Comparison of ENCODE assay signal across 11 cellular contexts in genomic region chr7:36116347-36117200, GRCh38. TPM values are rescaled to one million over a fixed set of nuclear protein-coding genes. Genes with fewer than 3 reads are reported as not detected.
A peak's percentile ranks its signal among the peaks of the same experiment; 100 is the strongest.
DNase-seq lines count a peak whose midpoint lies in the region; ATAC-seq, FAIRE-seq and TF ChIP-seq lines count a peak whose summit lies in the region.
"Had no signal": no experiment of that assay in that cellular context is flagged by ENCODE, and none has a peak within 500 bp of the region (broad histone marks: within the 10 kb centered on the region; RNA-seq: fewer than 3 reads in every experiment).

No MANE protein-coding gene starts in this region.

- H3K9me3 Mint-ChIP-seq in CD14-positive monocyte (peaks cover 0 to 3% (median 0%) of the 10 kb centered on the region in 7 donors), neural progenitor cell (no peaks in the 10 kb centered on the region), Caco-2 (ENCODE audit: unreplicated experiment) (peaks cover 9% of the 10 kb centered on the region)

- peak; percentile 43 for FAIRE-seq in bronchial epithelial cell (lab: Jason Lieb, UNC)
- FAIRE-seq: G401.6 had no signal

- no peak overlapping the region for H3K27ac ChIP-seq in neural progenitor cell
- H3K27ac ChIP-seq: SJCRH30 had no signal

- H3K27me3 ChIP-seq in bronchial epithelial cell (ENCODE audit: control insufficient read depth, insufficient read depth, low read length) = no peaks in the 10 kb centered on the region
- H3K27me3 ChIP-seq in neural progenitor cell = no peaks in the 10 kb centered on the region
- H3K27me3 ChIP-seq in Caco-2 (replicated peaks; ENCODE audit: control insufficient read depth, insufficient read depth, low read length) = no peaks in the 10 kb centered on the region

- no peak for DNase-seq in CD14-positive monocyte (ENCODE audit: low spot score)
- DNase-seq in LoVo (ENCODE audit: low spot score) = peak; percentile 55
- DNase-seq in bronchial epithelial cell (ENCODE audit: low read depth) = peak; percentile 76
- DNase-seq in neural progenitor cell (ENCODE audit: low spot score) = no peak
- no peak for DNase-seq in DMS53 (lab: John Stamatoyannopoulos, UW)
- no peak for DNase-seq in activated T-cell treated with anti-CD3 and anti-CD28 coated beads, Interleukin-2, amount 50 U/mL, for 1 hour
- DNase-seq in Caco-2 = no peak
- DNase-seq: NCI-H1048, SJCRH30 had no signal

- peaks cover 63% of the 10 kb centered on the region for H3K4me1 Mint-ChIP-seq in CD14-positive monocyte
- no peaks in the 10 kb centered on the region for H3K4me1 Mint-ChIP-seq in neural progenitor cell
- H3K4me1 Mint-ChIP-seq in Caco-2 (ENCODE audit: low read depth, unreplicated experiment) = peaks cover 6% of the 10 kb centered on the region

- no peaks in the 10 kb centered on the region for H4K20me1 ChIP-seq in neural progenitor cell (ENCODE audit: low read depth)

- intact Hi-C loops in CD14-positive monocyte (cut with micrococcal nuclease) = loop anchor here (5.0 to 10.0 kb wide), 4 partner anchors 36 to 176 kb away; partner anchors contain the start of gene EEPD1 (in 1 of the 2)
- intact Hi-C loops in Caco-2 (cut with micrococcal nuclease; ENCODE audit: unreplicated experiment) = no loop called here

- no peak overlapping the region for H2AFZ ChIP-seq in neural progenitor cell (replicated peaks)

- H3K4me2 ChIP-seq in neural progenitor cell = no peak overlapping the region

- no TSS peak for BruUV-seq in Caco-2 (replicated peaks; lab: Mats Ljungman, UMichigan)

- ATAC-seq in HG02588 (IDR thresholded peaks at IDR 0.05; ENCODE audit: unreplicated experiment) = no peak

- H3K36me3 Mint-ChIP-seq in CD14-positive monocyte (peaks cover 4 to 7% of the 10 kb centered on the region in 2 donors), neural progenitor cell (no peaks in the 10 kb centered on the region), Caco-2 (ENCODE audit: insufficient read depth, unreplicated experiment) (no peaks in the 10 kb centered on the region)

- peak overlapping the region in 6 of 7 donors; percentile 38 to 84 (median 63) for H3K27ac Mint-ChIP-seq in CD14-positive monocyte
- peak overlapping the region; percentile 11 for H3K27ac Mint-ChIP-seq in neural progenitor cell
- H3K27ac Mint-ChIP-seq in Caco-2 (ENCODE audit: unreplicated experiment) = no peak overlapping the region

- no peaks in the 10 kb centered on the region for H3K79me2 ChIP-seq in neural progenitor cell (ENCODE audit: low read depth)

- H3F3A ChIP-seq in neural progenitor cell (ENCODE audit: low read depth) = no peaks in the 10 kb centered on the region

- POLR2A ChIA-PET in Caco-2 (lab: Charles Lee) = no interaction called here

- CTCF ChIA-PET in Caco-2 (lab: Charles Lee) = no interaction called here

- H3K9me3 ChIP-seq in neural progenitor cell (ENCODE audit: low read depth) (no peaks in the 10 kb centered on the region), Caco-2 (no peaks in the 10 kb centered on the region)
- H3K9me3 ChIP-seq: SJCRH30 had no signal

- H3K27me3 Mint-ChIP-seq in CD14-positive monocyte (ENCODE audit: low read depth in 3 of 3) (peaks cover 0 to 2% (median 2%) of the 10 kb centered on the region in 3 donors), neural progenitor cell (ENCODE audit: insufficient read depth, low read depth) (peaks cover 2% of the 10 kb centered on the region), Caco-2 (ENCODE audit: insufficient read depth, unreplicated experiment) (peaks cover 14% of the 10 kb centered on the region)

- TF ChIP-seq CTCF in CD14-positive monocyte (IDR thresholded peaks at IDR 0.05) = no peak
- no peak for TF ChIP-seq CTCF in bronchial epithelial cell (IDR thresholded peaks at IDR 0.05; ENCODE audit: insufficient read depth, low read length, severe bottlenecking)
- TF ChIP-seq CTCF in neural progenitor cell (IDR thresholded peaks at IDR 0.05) = no peak
- no peak for TF ChIP-seq CTCF in Caco-2 (IDR thresholded peaks at IDR 0.05; ENCODE audit: insufficient read depth in 1 of 2, low read depth in 1 of 2, low read length in 1 of 2, severe bottlenecking in 1 of 2, unreplicated experiment in 1 of 2)

- no peaks in the 10 kb centered on the region for H3K36me3 ChIP-seq in bronchial epithelial cell (ENCODE audit: control insufficient read depth, insufficient read depth, low read length)
- H3K36me3 ChIP-seq in neural progenitor cell = no peaks in the 10 kb centered on the region
- H3K36me3 ChIP-seq in Caco-2 (ENCODE audit: control insufficient read depth, insufficient read depth, low read length) = no peaks in the 10 kb centered on the region
- H3K36me3 ChIP-seq: SJCRH30 had no signal

- H3K4me3 ChIP-seq in bronchial epithelial cell (ENCODE audit: low read depth, low read length) (no peak overlapping the region), neural progenitor cell (no peak overlapping the region), Caco-2 (ENCODE audit: low read depth, low read length) (no peak overlapping the region)
- H3K4me3 ChIP-seq: SJCRH30 had no signal

- H3K4me1 ChIP-seq in neural progenitor cell (peaks cover 7% of the 10 kb centered on the region), Caco-2 (peaks cover 3% of the 10 kb centered on the region; the same call in 1 of the 2 replicates)
- H3K4me1 ChIP-seq: SJCRH30 had no signal

- H3K4me3 Mint-ChIP-seq in CD14-positive monocyte = no peak overlapping the region
- no peak overlapping the region for H3K4me3 Mint-ChIP-seq in neural progenitor cell
- H3K4me3 Mint-ChIP-seq in Caco-2 (ENCODE audit: unreplicated experiment) = no peak overlapping the region

- H3K9ac ChIP-seq in neural progenitor cell = no peak overlapping the region

RNA-seq across cellular contexts. Expression of gene EEPD1, which starts 36.5 kb away (rescaled TPM):
- 10 to 100 TPM in 1 of 2 donors, 1 to 10 TPM in 1; 8.6 to 12.6 TPM for polyA plus RNA-seq in CD14-positive monocyte
- total RNA-seq in bronchial epithelial cell (2.3 and 2.9 TPM in 2 replicates), neural progenitor cell (ENCODE audit: low replicate concordance) (1.1 and 6.5 TPM in 2 replicates), Caco-2 (2022) (1.8 and 2.1 TPM in 2 replicates)

Comparison
In these comparisons a context has a peak if more than half of its experiments do, and no peak if none do; other contexts are left out.
1. DNase-seq: peak in LoVo (single experiment) and bronchial epithelial cell (single experiment); none in CD14-positive monocyte (single experiment), neural progenitor cell (single experiment), DMS53 (single experiment), activated T-cell treated with anti-CD3 and anti-CD28 coated beads, Interleukin-2, amount 50 U/mL, for 1 hour (single experiment) and Caco-2 (0 of 2).